1 cellular context compared by ENCODE assay signal in the genomic region with DNA sequence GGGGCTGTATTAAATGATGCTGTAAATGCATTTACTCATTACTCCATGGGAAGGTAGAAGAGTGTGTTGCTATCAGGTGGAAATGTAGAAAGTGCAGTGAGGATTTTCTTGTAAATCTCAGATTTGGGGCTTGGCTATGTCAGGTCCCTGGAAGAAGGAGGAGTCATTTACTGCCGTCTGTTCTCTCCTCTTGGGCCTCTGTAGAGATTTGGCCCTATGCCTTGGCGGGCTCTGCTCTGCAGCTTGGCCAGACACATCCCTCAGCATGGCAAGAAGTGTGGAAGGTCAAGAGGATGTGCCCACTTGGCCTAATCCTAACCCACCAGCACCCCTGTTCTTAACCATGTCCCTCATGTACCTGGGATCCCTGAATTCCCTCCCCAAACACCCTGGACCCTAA.
TF ChIP-seq lines count a peak whose summit lies in the region.

No MANE protein-coding gene starts in this region.

TF ChIP-seq in HepG2, 621 proteins besides CTCF, POLR2A, EP300 and RAD21:
- TF ChIP-seq ARID4A (CRISPR knock-in tag; IDR thresholded peaks at IDR 0.05; ENCODE audit: borderline replicate concordance) (0 out of 2 replicates have a peak, but pooled peaks have one; percentile 8), XBP1 (CRISPR knock-in tag; IDR thresholded peaks at IDR 0.05) (no peak), NCOA1 (CRISPR knock-in tag; IDR thresholded peaks at IDR 0.05) (0 out of 2 replicates have a peak, but pooled peaks have one; percentile 56), ZNF547 (CRISPR knock-in tag; IDR thresholded peaks at IDR 0.05) (no peak), ZNF333 (CRISPR knock-in tag; IDR thresholded peaks at IDR 0.05; ENCODE audit: borderline replicate concordance) (no peak), ZNF644 (CRISPR knock-in tag; IDR thresholded peaks at IDR 0.05; ENCODE audit: low read depth) (no peak), PLRG1 (conservative IDR thresholded peaks at IDR 0.05) (no peak), ZBTB7A (CRISPR knock-in tag; IDR thresholded peaks at IDR 0.05) (0 out of 2 replicates have a peak, but pooled peaks have one; percentile 33), NFE2L1 (CRISPR knock-in tag; IDR thresholded peaks at IDR 0.05; ENCODE audit: borderline replicate concordance) (0 out of 2 replicates have a peak, but pooled peaks have one; percentile 21), SRY (CRISPR knock-in tag; IDR thresholded peaks at IDR 0.05) (no peak), HINFP (CRISPR knock-in tag; IDR thresholded peaks at IDR 0.05; ENCODE audit: low read depth) (0 out of 2 replicates have a peak, but pooled peaks have one; percentile 27)
